12 cellular contexts compared by ENCODE assay signal in the genomic region with DNA sequence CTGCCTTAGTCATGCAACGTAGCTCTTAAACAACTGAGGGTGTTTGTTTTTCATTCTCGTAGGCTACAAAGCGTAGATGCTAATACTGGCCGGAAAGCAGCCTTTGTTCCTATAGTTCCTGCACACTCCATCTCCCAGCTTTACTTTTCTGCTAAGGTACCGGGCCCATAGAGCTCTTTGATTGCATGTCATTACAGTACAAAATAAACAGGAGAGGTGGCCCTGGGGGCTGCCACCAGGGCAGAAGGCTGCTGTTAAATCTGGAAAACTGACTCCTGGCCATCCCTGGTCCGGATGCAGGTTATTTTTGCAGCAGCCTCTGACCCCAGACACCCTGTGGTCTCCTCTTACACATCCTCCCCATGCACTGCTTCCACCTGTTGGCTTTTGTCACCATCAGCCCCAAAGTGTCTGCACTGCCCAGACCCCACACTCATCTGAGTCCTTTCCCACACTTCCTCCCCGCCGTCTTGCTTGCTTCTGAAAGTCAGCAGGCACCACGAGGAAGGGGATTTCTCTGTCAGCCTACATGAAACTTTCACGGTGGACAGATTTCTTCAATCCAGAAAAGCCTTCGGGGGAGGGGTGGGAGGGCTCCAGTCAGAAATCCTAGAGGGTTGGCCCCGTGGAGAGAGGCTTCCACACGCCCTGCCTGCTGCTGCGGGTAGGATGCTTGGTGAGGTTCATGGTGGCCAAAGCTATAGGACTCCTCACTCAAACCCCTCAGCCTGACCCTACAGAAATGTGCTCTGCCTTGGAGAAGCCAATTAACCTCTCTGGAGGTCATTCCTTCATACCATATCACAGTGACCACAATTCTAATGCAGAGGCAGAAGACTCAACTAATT.
DNase-seq lines count a peak whose midpoint lies in the region; ATAC-seq and TF ChIP-seq lines count a peak whose summit lies in the region.
"Had no signal": no experiment of that assay in that cellular context is flagged by ENCODE, and none has a peak within 500 bp of the region (broad histone marks: within the 10 kb centered on the region; RNA-seq: fewer than 3 reads in every experiment).

No MANE protein-coding gene starts in this region.

- 89 to 93% methylated on average over 14 of the region's 14 CpGs for WGBS in body of pancreas, 2 donors

- peaks cover 6% of the 10 kb centered on the region for H3K36me3 Mint-ChIP-seq in activated CD8-positive, alpha-beta memory T cell treated with anti-CD3 and anti-CD28 coated beads, Interleukin-2, amount 10 ng/mL, durations not matched to agents 7 days and 5 days
- H3K36me3 Mint-ChIP-seq in stimulated activated naive B cell treated with anti-CD40 and anti-IgM and Interleukin-4, amounts not matched to agents 10 μg/mL and 1 μg/mL and 100 μg/mL, for 72 hours = peaks cover 0 to 11% of the 10 kb centered on the region in 2 donors

- no peak overlapping the region for H3K4me3 Mint-ChIP-seq in activated CD8-positive, alpha-beta memory T cell treated with anti-CD3 and anti-CD28 coated beads, Interleukin-2, amount 10 ng/mL, durations not matched to agents 7 days and 5 days
- H3K4me3 Mint-ChIP-seq in stimulated activated naive B cell treated with anti-CD40 and anti-IgM and Interleukin-4, amounts not matched to agents 10 μg/mL and 1 μg/mL and 100 μg/mL, for 72 hours = peak overlapping the region in 1 of 2 donors; percentile 46

- no peaks in the 10 kb centered on the region for H3K27me3 Mint-ChIP-seq in activated CD8-positive, alpha-beta memory T cell treated with anti-CD3 and anti-CD28 coated beads, Interleukin-2, amount 10 ng/mL, durations not matched to agents 7 days and 5 days
- no peaks in the 10 kb centered on the region for H3K27me3 Mint-ChIP-seq in stimulated activated naive B cell treated with anti-CD40 and anti-IgM and Interleukin-4, amounts not matched to agents 10 μg/mL and 1 μg/mL and 100 μg/mL, for 72 hours

- H3K27me3 ChIP-seq in body of pancreas = no peaks in the 10 kb centered on the region
- H3K27me3 ChIP-seq: right lobe of liver had no signal

- H3K27ac ChIP-seq in body of pancreas = no peak overlapping the region

- H3K9me3 Mint-ChIP-seq in activated CD8-positive, alpha-beta memory T cell treated with anti-CD3 and anti-CD28 coated beads, Interleukin-2, amount 10 ng/mL, durations not matched to agents 7 days and 5 days (ENCODE audit: low read depth) = peaks cover 8% of the 10 kb centered on the region
- H3K9me3 Mint-ChIP-seq in stimulated activated naive B cell treated with anti-CD40 and anti-IgM and Interleukin-4, amounts not matched to agents 10 μg/mL and 1 μg/mL and 100 μg/mL, for 72 hours = peaks cover 14% of the 10 kb centered on the region in 2 donors

- TF ChIP-seq CTCF in body of pancreas (IDR thresholded peaks at IDR 0.05) = no peak

- H3K4me1 ChIP-seq in body of pancreas = no peaks in the 10 kb centered on the region
- H3K4me1 ChIP-seq: right lobe of liver had no signal

- intact Hi-C loops in body of pancreas (cut with DNase I) = no loop called here

- ATAC-seq in activated CD8-positive, alpha-beta memory T cell treated with anti-CD3 and anti-CD28 coated beads, Interleukin-2, amount 10 ng/mL, durations not matched to agents 7 days and 5 days = peak; percentile 32
- ATAC-seq in HG02798 (IDR thresholded peaks at IDR 0.05; ENCODE audit: poor library complexity, unreplicated experiment) (peak; percentile 46), body of pancreas (peak; percentile 4)
- peak; percentile 77 to 78 for ATAC-seq in stimulated activated naive B cell treated with anti-CD40 and anti-IgM and Interleukin-4, amounts not matched to agents 10 μg/mL and 1 μg/mL and 100 μg/mL, for 72 hours (replicated peaks)

- no peaks in the 10 kb centered on the region for H3K36me3 ChIP-seq in body of pancreas (replicated peaks in 1 of 2; ENCODE audit: insufficient read depth in 1 of 2, low read depth in 2 of 2)
- H3K36me3 ChIP-seq: right lobe of liver had no signal

- DNase-seq in activated CD8-positive, alpha-beta memory T cell treated with anti-CD3 and anti-CD28 coated beads, Interleukin-2, amount 10 ng/mL, durations not matched to agents 7 days and 5 days = no peak
- DNase-seq in activated CD8-positive, alpha-beta memory T cell treated with anti-CD3 and anti-CD28 coated beads for 24 hours = no peak
- DNase-seq in body of pancreas (no peak), NCI-H748 treated with DMSO at 0.1 percent for 48 hours (lab: John Stamatoyannopoulos, UW) (no peak), DMS79 (lab: John Stamatoyannopoulos, UW) (no peak), SHP77 treated with DMSO at 0.1 percent for 48 hours (lab: John Stamatoyannopoulos, UW) (no peak)
- peak; percentile 40 for DNase-seq in stimulated activated naive B cell treated with anti-CD40 and anti-IgM and Interleukin-4, amounts not matched to agents 10 μg/mL and 1 μg/mL and 100 μg/mL, for 72 hours
- DNase-seq: NCI-H1092, T-helper 9 cell had no signal

- no peak overlapping the region for H3K27ac Mint-ChIP-seq in activated CD8-positive, alpha-beta memory T cell treated with anti-CD3 and anti-CD28 coated beads, Interleukin-2, amount 10 ng/mL, durations not matched to agents 7 days and 5 days
- peak overlapping the region; percentile 80 for H3K27ac Mint-ChIP-seq in stimulated activated naive B cell treated with anti-CD40 and anti-IgM and Interleukin-4, amounts not matched to agents 10 μg/mL and 1 μg/mL and 100 μg/mL, for 72 hours

- H3K4me3 ChIP-seq in body of pancreas = no peak overlapping the region
- H3K4me3 ChIP-seq: lung, right lobe of liver had no signal

- no peak for TF ChIP-seq POLR2A in body of pancreas (IDR thresholded peaks at IDR 0.05)

- H3K9me3 ChIP-seq in body of pancreas = no peaks in the 10 kb centered on the region
- H3K9me3 ChIP-seq: right lobe of liver had no signal

- CTCF ChIA-PET in activated CD8-positive, alpha-beta memory T cell treated with anti-CD3 and anti-CD28 coated beads, Interleukin-2, amount 10 ng/mL, durations not matched to agents 7 days and 5 days (lab: Charles Lee) = interaction anchor here (1.0 to 2.1 kb wide), 5 partner anchors 7 to 53 kb away, joined by 3 to 8 read pairs (median 5); no protein-coding TSS in a partner anchor

- peaks cover 45% of the 10 kb centered on the region for H3K4me1 Mint-ChIP-seq in activated CD8-positive, alpha-beta memory T cell treated with anti-CD3 and anti-CD28 coated beads, Interleukin-2, amount 10 ng/mL, durations not matched to agents 7 days and 5 days
- H3K4me1 Mint-ChIP-seq in stimulated activated naive B cell treated with anti-CD40 and anti-IgM and Interleukin-4, amounts not matched to agents 10 μg/mL and 1 μg/mL and 100 μg/mL, for 72 hours = peaks cover 58 to 65% of the 10 kb centered on the region in 2 donors

Comparison
In these comparisons a context has a peak if more than half of its experiments do, and no peak if none do; other contexts are left out.
1. ATAC-seq: peak in every context shown above with its lines; median percentile 78 in stimulated activated naive B cell treated with anti-CD40 and anti-IgM and Interleukin-4, amounts not matched to agents 10 μg/mL and 1 μg/mL and 100 μg/mL, for 72 hours; 46 in HG02798; 32 in activated CD8-positive, alpha-beta memory T cell treated with anti-CD3 and anti-CD28 coated beads, Interleukin-2, amount 10 ng/mL, durations not matched to agents 7 days and 5 days; 4 in body of pancreas.